Comparison of ENCODE assay signal across 14 cellular contexts in genomic region chr13:20418953-20419352, GRCh38.
DNase-seq lines count a peak whose midpoint lies in the region; ATAC-seq and TF ChIP-seq lines count a peak whose summit lies in the region.
"Had no signal": no experiment of that assay in that cellular context is flagged by ENCODE, and none has a peak within 500 bp of the region (broad histone marks: within the 10 kb centered on the region; RNA-seq: fewer than 3 reads in every experiment).

No MANE protein-coding gene starts in this region.

- H3K27ac ChIP-seq in PC-3 (ENCODE audit: low read length), result peak overlapping the region; percentile 86
- peak overlapping the region; percentile 68 for H3K27ac ChIP-seq in brain microvascular endothelial cell

- no peaks in the 10 kb centered on the region for H3K9me2 ChIP-seq in PC-3 (replicated peaks; ENCODE audit: low read length)

- no peaks in the 10 kb centered on the region for H3F3A ChIP-seq in PC-3 (ENCODE audit: low read length, unreplicated experiment)

- BruUV-seq in PC-3 (replicated peaks; lab: Mats Ljungman, UMichigan), result no TSS peak

- peak overlapping the region; percentile 26 for H3K9ac ChIP-seq in PC-3 (ENCODE audit: low read length)

- peaks cover 33% of the 10 kb centered on the region for H3K4me1 Mint-ChIP-seq in activated CD8-positive, alpha-beta memory T cell treated with anti-CD3 and anti-CD28 coated beads, Interleukin-2, amount 10 ng/mL, durations not matched to agents 7 days and 5 days
- peaks cover 28% of the 10 kb centered on the region for H3K4me1 Mint-ChIP-seq in nephron

- H3K36me3 Mint-ChIP-seq in activated CD8-positive, alpha-beta memory T cell treated with anti-CD3 and anti-CD28 coated beads, Interleukin-2, amount 10 ng/mL, durations not matched to agents 7 days and 5 days, result peaks cover 45% of the 10 kb centered on the region
- H3K36me3 Mint-ChIP-seq in nephron (ENCODE audit: low read depth), result peaks cover 32% of the 10 kb centered on the region

- H3K4me3 ChIP-seq in PC-3 (ENCODE audit: low read length) (no peak overlapping the region), brain microvascular endothelial cell (ENCODE audit: low read depth, low read length) (no peak overlapping the region)

- no peaks in the 10 kb centered on the region for H3K79me2 ChIP-seq in PC-3 (ENCODE audit: low read length)

- no peak for ATAC-seq in activated CD8-positive, alpha-beta memory T cell treated with anti-CD3 and anti-CD28 coated beads, Interleukin-2, amount 10 ng/mL, durations not matched to agents 7 days and 5 days
- no peak for ATAC-seq in PC-3
- ATAC-seq in HG02610 (IDR thresholded peaks at IDR 0.05; ENCODE audit: unreplicated experiment), result no peak

- DNase-seq in activated CD8-positive, alpha-beta memory T cell treated with anti-CD3 and anti-CD28 coated beads, Interleukin-2, amount 10 ng/mL, durations not matched to agents 7 days and 5 days, result no peak
- DNase-seq in activated CD8-positive, alpha-beta memory T cell treated with anti-CD3 and anti-CD28 coated beads, Interleukin-2, amount 50 U/mL, for 4 hours, result no peak
- DNase-seq in PC-3 (no peak), brain microvascular endothelial cell (no peak), kidney glomerular epithelial cell (lab: John Stamatoyannopoulos, UW) (no peak), anterior cingulate cortex (lab: John Stamatoyannopoulos, UW) (no peak)
- DNase-seq: EL, NCI-H1417, NCI-H2171 treated with DMSO at 0.1 percent for 48 hours, NCI-H774, RPMI8226 had no signal

- peak overlapping the region; percentile 5 for H3K27ac Mint-ChIP-seq in activated CD8-positive, alpha-beta memory T cell treated with anti-CD3 and anti-CD28 coated beads, Interleukin-2, amount 10 ng/mL, durations not matched to agents 7 days and 5 days
- peak overlapping the region in 2 of 3 experiments; percentile 10 to 49 for H3K27ac Mint-ChIP-seq in nephron
- H3K27ac Mint-ChIP-seq: dendritic cell treated with granulocyte-macrophage colony-stimulating factor and Interleukin-4, amounts not matched to agents 40 ng/mL and 50 ng/mL, for 4 days had no signal

- H3K4me1 ChIP-seq in PC-3 (ENCODE audit: insufficient read depth, low read length), result peaks cover 21% of the 10 kb centered on the region

- no peaks in the 10 kb centered on the region for H3K27me3 ChIP-seq in PC-3 (ENCODE audit: low read length)
- H3K27me3 ChIP-seq in brain microvascular endothelial cell (replicated peaks), result peaks cover 11% of the 10 kb centered on the region

- POLR2A ChIA-PET in PC-3 (lab: Charles Lee; ENCODE audit: unreplicated experiment), result no interaction called here

- no peak overlapping the region for H3K4me2 ChIP-seq in PC-3 (ENCODE audit: low read length)

- no peaks in the 10 kb centered on the region for H3K9me3 ChIP-seq in PC-3 (ENCODE audit: low read length)

- H2AFZ ChIP-seq in PC-3 (ENCODE audit: low read length), result no peak overlapping the region

- H3K36me3 ChIP-seq in PC-3 (ENCODE audit: low read depth, low read length) (no peaks in the 10 kb centered on the region), brain microvascular endothelial cell (replicated peaks) (no peaks in the 10 kb centered on the region)

- H3K4me3 Mint-ChIP-seq in activated CD8-positive, alpha-beta memory T cell treated with anti-CD3 and anti-CD28 coated beads, Interleukin-2, amount 10 ng/mL, durations not matched to agents 7 days and 5 days, result no peak overlapping the region
- H3K4me3 Mint-ChIP-seq in nephron, result no peak overlapping the region
- H3K4me3 Mint-ChIP-seq: dendritic cell treated with granulocyte-macrophage colony-stimulating factor and Interleukin-4, amounts not matched to agents 40 ng/mL and 50 ng/mL, for 4 days had no signal

- no peaks in the 10 kb centered on the region for H3K27me3 Mint-ChIP-seq in activated CD8-positive, alpha-beta memory T cell treated with anti-CD3 and anti-CD28 coated beads, Interleukin-2, amount 10 ng/mL, durations not matched to agents 7 days and 5 days
- peaks cover 4% of the 10 kb centered on the region for H3K27me3 Mint-ChIP-seq in nephron (ENCODE audit: low read depth)

- in situ Hi-C loops in brain microvascular endothelial cell (cut with HindIII; ENCODE audit: low pct_ligation_motif_present, low sequenced_read_pairs), result loop anchor here (25.0 kb wide), 1 partner anchor 232 kb away; the partner anchor contains the start of gene GJB2

- intact Hi-C loops in PC-3 (cut with micrococcal nuclease), result loop anchor here (1.0 kb wide), 1 partner anchor 23 kb away; no protein-coding TSS in a partner anchor

- H4K20me1 ChIP-seq in PC-3 (ENCODE audit: low read length), result no peaks in the 10 kb centered on the region

- TF ChIP-seq CTCF in PC-3 (conservative IDR thresholded peaks at IDR 0.05; ENCODE audit: low read depth, low read length) (no peak), brain microvascular endothelial cell (IDR thresholded peaks at IDR 0.05; ENCODE audit: low read depth, low read length, missing control alignments) (no peak), nephron (IDR thresholded peaks at IDR 0.05; ENCODE audit: unreplicated experiment in 3 of 3) (no peak)

- CTCF ChIA-PET in activated CD8-positive, alpha-beta memory T cell treated with anti-CD3 and anti-CD28 coated beads, Interleukin-2, amount 10 ng/mL, durations not matched to agents 7 days and 5 days (lab: Charles Lee), result interaction anchor here (1.9 to 2.0 kb wide), 2 partner anchors 14 to 57 kb away, joined by 4 read pairs; no protein-coding TSS in a partner anchor
- CTCF ChIA-PET in PC-3 (lab: Charles Lee), result no interaction called here

- H3K9me3 Mint-ChIP-seq in activated CD8-positive, alpha-beta memory T cell treated with anti-CD3 and anti-CD28 coated beads, Interleukin-2, amount 10 ng/mL, durations not matched to agents 7 days and 5 days (ENCODE audit: low read depth), result peaks cover 14% of the 10 kb centered on the region
- H3K9me3 Mint-ChIP-seq in nephron, result peaks cover 7% of the 10 kb centered on the region
